In genomic region chr1:71828431-71829012, GRCh38 we compare ENCODE assay signal across 23 cellular contexts.
DNase-seq lines count a peak whose midpoint lies in the region; ATAC-seq and TF ChIP-seq lines count a peak whose summit lies in the region.
"Had no signal": no experiment of that assay in that cellular context is flagged by ENCODE, and none has a peak within 500 bp of the region (broad histone marks: within the 10 kb centered on the region; RNA-seq: fewer than 3 reads in every experiment).

No MANE protein-coding gene starts in this region.

- DNase-seq in G401 (ENCODE audit: low spot score) = peak; percentile 71
- peak; percentile 14 for DNase-seq in NCI-H774 (lab: John Stamatoyannopoulos, UW)
- no peak for DNase-seq in left colon
- DNase-seq in progenitor cell of endocrine pancreas (ENCODE audit: low spot score, unreplicated experiment) = no peak
- DNase-seq in H9 = no peak
- DNase-seq in HuH-7 (ENCODE audit: low spot score) = no peak
- DNase-seq in OCI-LY7 (ENCODE audit: low spot score) = no peak
- DNase-seq in stimulated activated CD4-positive, alpha-beta T cell treated with anti-CD3 and anti-CD28 coated beads, Interleukin-12 subunit alpha, Interleukin-12 subunit beta, amount 100 ng/mL, for 4 hours = no peak
- DNase-seq: activated CD4-positive, alpha-beta T cell treated with anti-CD3 and anti-CD28 coated beads, Interleukin-2, amount 10 ng/mL, durations not matched to agents 24 days and 14 days; activated CD8-positive, alpha-beta memory T cell treated with anti-CD3 and anti-CD28 coated beads, Interleukin-2, amount 10 ng/mL, durations not matched to agents 7 days and 5 days; cerebellar nuclear complex; foreskin melanocyte; HFFc6; Karpas-422; lower lobe of right lung; NCI-H1092; T-helper 2 cell; testis had no signal

- in situ Hi-C loops in G401 (cut with HindIII; ENCODE audit: low sequenced_read_pairs) = no loop called here

- peaks cover 33% of the 10 kb centered on the region for H3K4me1 Mint-ChIP-seq in progenitor cell of endocrine pancreas (ENCODE audit: low read depth)
- H3K4me1 Mint-ChIP-seq in H9 = peaks cover 28 to 37% of the 10 kb centered on the region in 2 experiments
- H3K4me1 Mint-ChIP-seq: activated CD4-positive, alpha-beta T cell treated with anti-CD3 and anti-CD28 coated beads, Interleukin-2, amount 10 ng/mL, durations not matched to agents 24 days and 14 days; activated CD8-positive, alpha-beta memory T cell treated with anti-CD3 and anti-CD28 coated beads, Interleukin-2, amount 10 ng/mL, durations not matched to agents 7 days and 5 days; activated naive CD4-positive, alpha-beta T cell treated with anti-CD3 and anti-CD28 coated beads, Interleukin-2, amount 50 U/mL, for 24 hours had no signal

- no peak overlapping the region for H3K23ac ChIP-seq in H9 (ENCODE audit: insufficient read length, low read depth, low read length)

- H3K9ac ChIP-seq in H9 (ENCODE audit: extremely low read depth, insufficient read length, low read length) = no peak overlapping the region
- H3K9ac ChIP-seq: parathyroid adenoma had no signal

- H2BK5ac ChIP-seq in H9 (ENCODE audit: insufficient read length, low read length) = no peak overlapping the region

- no peak overlapping the region for H4K8ac ChIP-seq in H9 (replicated peaks; ENCODE audit: insufficient read length, low read depth, low read length)

- no peak overlapping the region for H3K14ac ChIP-seq in H9 (ENCODE audit: insufficient read depth, low read length)

- H2AK5ac ChIP-seq in H9 (ENCODE audit: insufficient read length, low read length) = no peak overlapping the region

- H3K9me2 ChIP-seq in OCI-LY7 (ENCODE audit: insufficient read depth, low read length) = no peaks in the 10 kb centered on the region

- no peak overlapping the region for H2BK20ac ChIP-seq in H9 (ENCODE audit: low read depth, low read length, poor library complexity, severe bottlenecking)

- CTCF ChIA-PET in OCI-LY7 (lab: Charles Lee; ENCODE audit: unreplicated experiment) = no interaction called here

- H3T11ph ChIP-seq in H9 (ENCODE audit: low read length) = no peak overlapping the region

- H3K4ac ChIP-seq in H9 (ENCODE audit: low read depth, low read length) = no peak overlapping the region

- no peak overlapping the region for H3K56ac ChIP-seq in H9 (ENCODE audit: insufficient read length, low read depth, low read length)

- peak; percentile 65 for ATAC-seq in left colon
- ATAC-seq: activated CD8-positive, alpha-beta memory T cell treated with anti-CD3 and anti-CD28 coated beads, Interleukin-2, amount 10 ng/mL, durations not matched to agents 7 days and 5 days; lower lobe of right lung had no signal

- H2BK15ac ChIP-seq in H9 (ENCODE audit: low read depth, low read length) = no peak overlapping the region

- no peaks in the 10 kb centered on the region for H3K79me1 ChIP-seq in H9 (ENCODE audit: insufficient read depth, low read depth, low read length, poor library complexity, severe bottlenecking)

- intact Hi-C loops in left colon (cut with DNase I, micrococcal nuclease) = no loop called here
- intact Hi-C loops in OCI-LY7 (cut with micrococcal nuclease; ENCODE audit: unreplicated experiment) = no loop called here

- no peak overlapping the region for H3K18ac ChIP-seq in H9 (ENCODE audit: insufficient read length, low read depth, low read length)

- H3K23me2 ChIP-seq in H9 (ENCODE audit: insufficient read length, low read depth, low read length, poor library complexity, severe bottlenecking) = no peaks in the 10 kb centered on the region

- H3K79me2 ChIP-seq in H9 (ENCODE audit: insufficient read depth, low read length) (no peaks in the 10 kb centered on the region), OCI-LY7 (ENCODE audit: insufficient read depth, low read depth, low read length) (no peaks in the 10 kb centered on the region)
- H3K79me2 ChIP-seq: parathyroid adenoma had no signal

- no peaks in the 10 kb centered on the region for H3K27me3 ChIP-seq in H9 (ENCODE audit: insufficient read depth, low read length)
- H3K27me3 ChIP-seq: ascending aorta, testis had no signal

- no peak overlapping the region for H4K91ac ChIP-seq in H9 (ENCODE audit: insufficient read length, low read depth, low read length)

- TF ChIP-seq CTCF in progenitor cell of endocrine pancreas (IDR thresholded peaks at IDR 0.05; ENCODE audit: unreplicated experiment) (no peak), H9 (conservative IDR thresholded peaks at IDR 0.05) (no peak), OCI-LY7 (conservative IDR thresholded peaks at IDR 0.05; ENCODE audit: low read length) (no peak)

- H3K27ac Mint-ChIP-seq in progenitor cell of endocrine pancreas (peak overlapping the region; percentile 62), H9 (peak overlapping the region in 1 of 3 experiments; percentile 25; a peak in 3 of 7 replicates)
- H3K27ac Mint-ChIP-seq: activated CD4-positive, alpha-beta T cell treated with anti-CD3 and anti-CD28 coated beads, Interleukin-2, amount 10 ng/mL, durations not matched to agents 24 days and 14 days; activated CD8-positive, alpha-beta memory T cell treated with anti-CD3 and anti-CD28 coated beads, Interleukin-2, amount 10 ng/mL, durations not matched to agents 7 days and 5 days; activated naive CD4-positive, alpha-beta T cell treated with anti-CD3 and anti-CD28 coated beads, Interleukin-2, amount 50 U/mL, for 24 hours; CD14-positive monocyte; HFFc6 had no signal

- WGBS in H9 (ENCODE audit: extremely low coverage, insufficient read length, low lambda C conversion rate) = no CpG with 5 or more reads among the region's 3 CpGs

- H2BK12ac ChIP-seq in H9 (ENCODE audit: insufficient read length, low read depth, low read length) = no peak overlapping the region

- H2BK120ac ChIP-seq in H9 (ENCODE audit: low read depth, low read length, poor library complexity, severe bottlenecking) = no peak overlapping the region

- H3K27me3 Mint-ChIP-seq in progenitor cell of endocrine pancreas (no peaks in the 10 kb centered on the region), H9 (ENCODE audit: low read depth) (no peaks in the 10 kb centered on the region)
- H3K27me3 Mint-ChIP-seq: activated CD4-positive, alpha-beta T cell treated with anti-CD3 and anti-CD28 coated beads, Interleukin-2, amount 10 ng/mL, durations not matched to agents 24 days and 14 days; activated CD8-positive, alpha-beta memory T cell treated with anti-CD3 and anti-CD28 coated beads, Interleukin-2, amount 10 ng/mL, durations not matched to agents 7 days and 5 days; activated naive CD4-positive, alpha-beta T cell treated with anti-CD3 and anti-CD28 coated beads, Interleukin-2, amount 50 U/mL, for 24 hours had no signal

- no peak overlapping the region for H4K5ac ChIP-seq in H9 (ENCODE audit: insufficient read length, low read depth, low read length)

- no peak overlapping the region for H2AFZ ChIP-seq in H9 (ENCODE audit: low read length)
- H2AFZ ChIP-seq in OCI-LY7 (ENCODE audit: low read length) = no peak overlapping the region
- H2AFZ ChIP-seq: parathyroid adenoma had no signal

- H3K9me3 ChIP-seq in H9 (ENCODE audit: control insufficient read depth, low read depth, low read length) = no peaks in the 10 kb centered on the region
- no peaks in the 10 kb centered on the region for H3K9me3 ChIP-seq in OCI-LY7 (ENCODE audit: low read length)
- H3K9me3 ChIP-seq: ascending aorta, lower lobe of right lung, testis had no signal

- H4K20me1 ChIP-seq in H9 (ENCODE audit: control insufficient read depth, insufficient read depth, insufficient read length) (no peaks in the 10 kb centered on the region), OCI-LY7 (ENCODE audit: insufficient read depth, low read length) (no peaks in the 10 kb centered on the region)

- no peak overlapping the region for H3K4me2 ChIP-seq in H9 (ENCODE audit: insufficient read depth, insufficient read length, low read length)
- H3K4me2 ChIP-seq in OCI-LY7 (ENCODE audit: low read length) = no peak overlapping the region

- H3K36me3 ChIP-seq in OCI-LY7 (ENCODE audit: insufficient read depth, low read length) = no peaks in the 10 kb centered on the region
- H3K36me3 ChIP-seq: ascending aorta, lower lobe of right lung had no signal

- H3K4me1 ChIP-seq in H9 (ENCODE audit: insufficient read depth, low read length) (no peaks in the 10 kb centered on the region), OCI-LY7 (ENCODE audit: insufficient read depth, low read length, poor library complexity, severe bottlenecking) (no peaks in the 10 kb centered on the region)
- H3K4me1 ChIP-seq: ascending aorta, lower lobe of right lung, parathyroid adenoma, testis had no signal

- no peak overlapping the region for H3K4me3 ChIP-seq in OCI-LY7 (ENCODE audit: low read depth, low read length, poor library complexity, severe bottlenecking)
- H3K4me3 ChIP-seq: ascending aorta, lower lobe of right lung, SK-N-MC, testis had no signal

- no peak overlapping the region for H3K27ac ChIP-seq in H9 (ENCODE audit: insufficient read length, low read depth, low read length)
- no peak overlapping the region for H3K27ac ChIP-seq in OCI-LY7 (ENCODE audit: low read depth, low read length, poor library complexity, severe bottlenecking)
- H3K27ac ChIP-seq: ascending aorta, lower lobe of right lung, parathyroid adenoma, SK-N-MC, testis had no signal

- POLR2A ChIA-PET in OCI-LY7 (lab: Charles Lee) = interaction anchor here (0.9 kb wide), 1 partner anchor 22 kb away, joined by 3 read pairs; no protein-coding TSS in a partner anchor

- H3K36me3 Mint-ChIP-seq in progenitor cell of endocrine pancreas (ENCODE audit: insufficient read depth) (no peaks in the 10 kb centered on the region), H9 (ENCODE audit: insufficient read depth in 1 of 3, low read depth in 3 of 3) (no peaks in the 10 kb centered on the region)
- H3K36me3 Mint-ChIP-seq: activated CD8-positive, alpha-beta memory T cell treated with anti-CD3 and anti-CD28 coated beads, Interleukin-2, amount 10 ng/mL, durations not matched to agents 7 days and 5 days; activated naive CD4-positive, alpha-beta T cell treated with anti-CD3 and anti-CD28 coated beads, Interleukin-2, amount 50 U/mL, for 24 hours; CD14-positive monocyte had no signal

- H3K4me3 Mint-ChIP-seq in progenitor cell of endocrine pancreas (ENCODE audit: low read depth) = no peak overlapping the region
- no peak overlapping the region for H3K4me3 Mint-ChIP-seq in H9
- H3K4me3 Mint-ChIP-seq: activated CD4-positive, alpha-beta T cell treated with anti-CD3 and anti-CD28 coated beads, Interleukin-2, amount 10 ng/mL, durations not matched to agents 24 days and 14 days; activated CD8-positive, alpha-beta memory T cell treated with anti-CD3 and anti-CD28 coated beads, Interleukin-2, amount 10 ng/mL, durations not matched to agents 7 days and 5 days; activated naive CD4-positive, alpha-beta T cell treated with anti-CD3 and anti-CD28 coated beads, Interleukin-2, amount 50 U/mL, for 24 hours; CD14-positive monocyte; HFFc6 had no signal

- H3K9me3 Mint-ChIP-seq in progenitor cell of endocrine pancreas (ENCODE audit: low read depth) (no peaks in the 10 kb centered on the region), H9 (0 out of 5 replicates have a peak, but pooled peaks cover 0 to 2% of the 10 kb centered on the region in 2 experiments)
- H3K9me3 Mint-ChIP-seq: activated CD4-positive, alpha-beta T cell treated with anti-CD3 and anti-CD28 coated beads, Interleukin-2, amount 10 ng/mL, durations not matched to agents 24 days and 14 days; HFFc6 had no signal

- no TSS peak for BruUV-seq in OCI-LY7 (replicated peaks; lab: Mats Ljungman, UMichigan)

Comparison
In these comparisons a context has a peak if more than half of its experiments do, and no peak if none do; other contexts are left out.
1. DNase-seq: peak in G401 (single experiment) and NCI-H774 (single experiment); none in left colon (0 of 2), progenitor cell of endocrine pancreas (single experiment), H9 (single experiment), HuH-7 (single experiment), OCI-LY7 (single experiment) and stimulated activated CD4-positive, alpha-beta T cell treated with anti-CD3 and anti-CD28 coated beads, Interleukin-12 subunit alpha, Interleukin-12 subunit beta, amount 100 ng/mL, for 4 hours (single experiment).